In the genomic region with DNA sequence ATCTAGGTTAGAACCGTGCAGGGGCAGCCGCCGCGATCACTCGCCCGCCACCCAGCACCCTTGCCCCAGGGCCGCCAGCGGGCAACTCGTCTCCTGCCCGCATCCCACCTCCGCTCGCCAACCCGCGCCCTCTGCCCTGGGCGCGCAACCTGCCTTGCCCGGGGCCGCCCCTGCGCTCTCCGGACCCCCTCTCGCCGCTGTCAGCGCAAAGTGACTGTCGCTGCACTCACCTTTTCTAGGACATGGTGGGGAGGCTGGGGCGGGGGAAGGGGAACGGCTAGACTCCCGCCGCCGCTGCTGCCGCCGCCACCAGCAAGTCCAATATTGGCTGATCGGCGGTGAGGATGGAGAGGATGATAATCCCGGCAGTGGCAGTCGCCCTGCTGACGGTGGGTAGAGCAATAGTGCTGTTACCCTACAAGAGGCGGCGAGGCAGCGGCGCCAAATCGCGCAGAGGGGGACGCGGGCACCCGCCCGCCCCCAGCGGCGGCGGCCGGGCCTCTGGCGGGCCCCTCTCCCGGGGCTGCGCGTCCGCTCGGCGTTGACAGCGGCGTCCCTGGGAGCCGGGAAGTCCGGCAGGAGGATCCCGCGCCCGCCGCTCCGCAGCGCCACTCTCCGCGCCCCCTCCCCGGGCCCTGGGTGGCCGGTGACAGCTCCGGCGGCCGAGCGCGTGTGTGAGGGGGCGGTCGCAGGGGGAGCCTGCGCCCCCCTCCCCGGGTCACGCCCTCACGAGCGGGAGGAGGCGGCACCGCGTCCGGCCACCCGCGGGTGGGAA, we compare ENCODE assay signal across 1 cellular context.
TF ChIP-seq lines count a peak whose summit lies in the region.

No MANE protein-coding gene starts in this region.

TF ChIP-seq in GM12878, 131 proteins besides CTCF, POLR2A, EP300 and RAD21:
- TF ChIP-seq TCF7 (IDR thresholded peaks at IDR 0.05; ENCODE audit: borderline replicate concordance) (no peak), DPF2 (IDR thresholded peaks at IDR 0.05) (0 out of 2 replicates have a peak, but pooled peaks have one; percentile 12), ZNF274 (IDR thresholded peaks at IDR 0.05; ENCODE audit: insufficient read depth, insufficient read length) (no peak), SUZ12 (IDR thresholded peaks at IDR 0.05; ENCODE audit: unreplicated experiment) (peak; percentile 93), LARP7 (IDR thresholded peaks at IDR 0.05) (0 out of 2 replicates have a peak, but pooled peaks have one; percentile 18), TCF12 (IDR thresholded peaks at IDR 0.05; ENCODE audit: low read depth, low read length) (no peak)
